In genomic region chr10:126397640-126398382, GRCh38 we compare ENCODE assay signal across 15 cellular contexts. TPM values are rescaled to one million over a fixed set of nuclear protein-coding genes. Genes with fewer than 3 reads are reported as not detected.
DNase-seq lines count a peak whose midpoint lies in the region; ATAC-seq and TF ChIP-seq lines count a peak whose summit lies in the region.
"Had no signal": no experiment of that assay in that cellular context is flagged by ENCODE, and none has a peak within 500 bp of the region (broad histone marks: within the 10 kb centered on the region; RNA-seq: fewer than 3 reads in every experiment).

No MANE protein-coding gene starts in this region.

- 0% methylated on average over 1 of the region's 4 CpGs; no CpG with 5 or more reads in 1 of the 2 experiments for WGBS in IMR-90 (ENCODE audit: extremely low coverage in 2 of 2, insufficient read length in 1 of 2), 2 experiments
- 67 to 73% methylated on average over 4 of the region's 4 CpGs for WGBS in lower leg skin, 2 donors

- H3K27ac ChIP-seq in IMR-90 (ENCODE audit: insufficient read depth, low read length) = peak overlapping the region; percentile 10; the same call in 1 of the 2 replicates
- H3K27ac ChIP-seq: heart left ventricle had no signal

- 0 out of 3 replicates have a peak overlapping the region, but pooled peaks have one; percentile 40 for H2BK15ac ChIP-seq in IMR-90 (ENCODE audit: low read depth, low read length)

- TF ChIP-seq CTCF in IMR-90 (conservative IDR thresholded peaks at IDR 0.05; ENCODE audit: low read depth, low read length) (no peak), lower leg skin (IDR thresholded peaks at IDR 0.05) (no peak)

- POLR2A ChIA-PET in IMR-90 (lab: Charles Lee; ENCODE audit: unreplicated experiment) = no interaction called here
- POLR2A ChIA-PET in activated CD4-positive, alpha-beta T cell treated with anti-CD3 and anti-CD28 coated beads, Interleukin-2, amount 10 ng/mL, durations not matched to agents 7 days and 5 days (lab: Charles Lee) = no interaction called here

- CTCF ChIA-PET in IMR-90 (lab: Yijun Ruan, JAX) = no interaction called here
- CTCF ChIA-PET in activated CD4-positive, alpha-beta T cell treated with anti-CD3 and anti-CD28 coated beads, Interleukin-2, amount 10 ng/mL, durations not matched to agents 7 days and 5 days (lab: Charles Lee) = no interaction called here

- H3K4me1 ChIP-seq in IMR-90 (ENCODE audit: control insufficient read depth, insufficient read depth, low read length) = peaks cover 7% of the 10 kb centered on the region

- peak overlapping the region in 1 of 2 experiments; percentile 43; a peak in 1 of 4 replicates for H4K8ac ChIP-seq in IMR-90 (ENCODE audit: low read depth in 2 of 2, low read length in 2 of 2)

- H2BK5ac ChIP-seq in IMR-90 (ENCODE audit: low read depth, low read length, poor library complexity, severe bottlenecking) = peak overlapping the region; percentile 72

- peaks cover 5% of the 10 kb centered on the region; the same call in 1 of the 2 replicates for H3K9me1 ChIP-seq in IMR-90 (ENCODE audit: insufficient read depth, low read length)

- H3K36me3 Mint-ChIP-seq in activated CD4-positive, alpha-beta T cell treated with anti-CD3 and anti-CD28 coated beads, Interleukin-2, amount 10 ng/mL, durations not matched to agents 7 days and 5 days (ENCODE audit: low read depth) = no peaks in the 10 kb centered on the region
- H3K36me3 Mint-ChIP-seq: CD4-positive, alpha-beta memory T cell had no signal

- peak; percentile 25; the same call in 1 of the 2 replicates for TF ChIP-seq RAD21 in IMR-90 (IDR thresholded peaks at IDR 0.05; ENCODE audit: low read length)

- peak overlapping the region; percentile 66 for H3K4ac ChIP-seq in IMR-90 (ENCODE audit: low read depth, low read length)

- intact Hi-C loops in IMR-90 (cut with micrococcal nuclease) = loop anchor here (5.0 to 10.0 kb wide), 2 partner anchors 59 to 1883 kb away; no protein-coding TSS in a partner anchor
- intact Hi-C loops in lower leg skin (cut with DNase I; ENCODE audit: low total_unique reads) = no loop called here

- H3K4me2 ChIP-seq in IMR-90 (ENCODE audit: low read depth, low read length) = peak overlapping the region; percentile 64

- no peaks in the 10 kb centered on the region for H3K79me1 ChIP-seq in IMR-90 (ENCODE audit: low read depth in 1 of 2, low read length in 2 of 2)

- BruUV-seq in IMR-90 (replicated peaks; lab: Mats Ljungman, UMichigan) = no TSS peak

- H3K36me3 ChIP-seq in IMR-90 (ENCODE audit: control insufficient read depth, insufficient read depth, low read length) = no peaks in the 10 kb centered on the region
- H3K36me3 ChIP-seq: heart left ventricle had no signal

- H3K27me3 ChIP-seq in IMR-90 (ENCODE audit: control insufficient read depth, insufficient read depth, low read length) = no peaks in the 10 kb centered on the region

- no peaks in the 10 kb centered on the region; the same call in 1 of the 2 replicates for H4K20me1 ChIP-seq in IMR-90 (ENCODE audit: insufficient read depth, low read length)

- TF ChIP-seq POLR2A in IMR-90 (IDR thresholded peaks at IDR 0.05; ENCODE audit: low read depth, low read length) = no peak
- no peak for TF ChIP-seq POLR2A in lower leg skin (IDR thresholded peaks at IDR 0.05)

- peaks cover 2% of the 10 kb centered on the region; the same call in 1 of the 2 replicates for H3K9me3 ChIP-seq in IMR-90 (ENCODE audit: control insufficient read depth, insufficient read depth, low read length)
- H3K9me3 ChIP-seq: heart left ventricle had no signal

- ATAC-seq in IMR-90 (ENCODE audit: low read depth) = peak; percentile 97

- in situ Hi-C loops in IMR-90 (cut with MboI; ENCODE audit: low sequenced_read_pairs) = loop anchor here (5.0 kb wide), 1 partner anchor 99 kb away; no protein-coding TSS in a partner anchor

- 0 out of 2 replicates have a peak overlapping the region, but pooled peaks have one; percentile 11 for H3K14ac ChIP-seq in IMR-90 (replicated peaks; ENCODE audit: low read depth, low read length)

- H2AK5ac ChIP-seq in IMR-90 (ENCODE audit: low read depth, low read length) = 0 out of 2 replicates have a peak overlapping the region, but pooled peaks have one; percentile 19

- peak overlapping the region; percentile 50 for H2BK120ac ChIP-seq in IMR-90 (ENCODE audit: low read depth, low read length)

- no peak overlapping the region for H3K9ac ChIP-seq in IMR-90 (ENCODE audit: low read depth, low read length)

- H3K27ac Mint-ChIP-seq in activated CD4-positive, alpha-beta T cell treated with anti-CD3 and anti-CD28 coated beads, Interleukin-2, amount 10 ng/mL, durations not matched to agents 7 days and 5 days = no peak overlapping the region

- DNase-seq in AG08396 (ENCODE audit: low spot score) (peak; percentile 87), IMR-90 (peak; percentile 98), brain pericyte (ENCODE audit: low read depth, low spot score) (peak; percentile 65), kidney tubule cell (ENCODE audit: low spot score) (peak; percentile 98), mesenteric fat pad (ENCODE audit: low spot score) (no peak), lower leg skin (ENCODE audit: low spot score in 2 of 2) (no peak), amygdala (lab: John Stamatoyannopoulos, UW) (no peak)
- DNase-seq in activated CD4-positive, alpha-beta T cell treated with anti-CD3 and anti-CD28 coated beads, Interleukin-2, amount 10 ng/mL, durations not matched to agents 7 days and 5 days = no peak
- DNase-seq: activated CD8-positive, alpha-beta memory T cell treated with anti-CD3 and anti-CD28 coated beads, Interleukin-2, amount 50 U/mL, for 48 hours; CD4-positive, alpha-beta memory T cell; central memory CD4-positive, alpha-beta T cell; heart left ventricle; NCI-H82; stimulated activated CD4-positive, alpha-beta T cell treated with anti-CD3 and anti-CD28 coated beads, Interleukin-15, amount 100 ng/mL, for 24 hours; stimulated activated naive CD4-positive, alpha-beta T cell treated with Interleukin-2 at 50 U/mL for 16 hours had no signal

- no peak overlapping the region for H3K4me3 Mint-ChIP-seq in activated CD4-positive, alpha-beta T cell treated with anti-CD3 and anti-CD28 coated beads, Interleukin-2, amount 10 ng/mL, durations not matched to agents 7 days and 5 days

- H3K23ac ChIP-seq in IMR-90 (ENCODE audit: low read depth, low read length) = no peak overlapping the region; the same call in 1 of the 2 replicates

- H2AFZ ChIP-seq in IMR-90 (replicated peaks; ENCODE audit: low read length, poor library complexity) = peak overlapping the region; percentile 8

- 0 out of 2 replicates have a peak overlapping the region, but pooled peaks have one; percentile 7 for H3K56ac ChIP-seq in IMR-90 (ENCODE audit: extremely low read depth, insufficient read depth, low read length)

- no peak overlapping the region for H4K91ac ChIP-seq in IMR-90 (ENCODE audit: insufficient read depth, low read depth, low read length)

- dilution Hi-C loops in IMR-90 (cut with HindIII; ENCODE audit: low sequenced_read_pairs, unreplicated experiment) = no loop called here

- no peaks in the 10 kb centered on the region for H3K27me3 Mint-ChIP-seq in activated CD4-positive, alpha-beta T cell treated with anti-CD3 and anti-CD28 coated beads, Interleukin-2, amount 10 ng/mL, durations not matched to agents 7 days and 5 days
- H3K27me3 Mint-ChIP-seq: CD4-positive, alpha-beta memory T cell had no signal

- H2AK9ac ChIP-seq in IMR-90 (replicated peaks; ENCODE audit: low read depth, low read length, poor library complexity) = no peak overlapping the region

- H3K18ac ChIP-seq in IMR-90 (ENCODE audit: low read depth, low read length) = peak overlapping the region; percentile 8; the same call in 1 of the 2 replicates

- H3K4me3 ChIP-seq in IMR-90 (ENCODE audit: insufficient read depth, low read depth, low read length) (no peak overlapping the region), lower leg skin (ENCODE audit: low read depth, poor library complexity, severe bottlenecking) (no peak overlapping the region)
- H3K4me3 ChIP-seq: heart left ventricle had no signal

- H2BK20ac ChIP-seq in IMR-90 (ENCODE audit: low read depth, low read length) = peak overlapping the region; percentile 60

- H3K9me3 Mint-ChIP-seq in activated CD4-positive, alpha-beta T cell treated with anti-CD3 and anti-CD28 coated beads, Interleukin-2, amount 10 ng/mL, durations not matched to agents 7 days and 5 days = no peaks in the 10 kb centered on the region

- no peak overlapping the region for H4K5ac ChIP-seq in IMR-90 (ENCODE audit: low read depth, low read length)

- H3K4me1 Mint-ChIP-seq in activated CD4-positive, alpha-beta T cell treated with anti-CD3 and anti-CD28 coated beads, Interleukin-2, amount 10 ng/mL, durations not matched to agents 7 days and 5 days = no peaks in the 10 kb centered on the region

TF ChIP-seq in IMR-90, 13 proteins besides CTCF, POLR2A, EP300 and RAD21 (continues in another document):
- TF ChIP-seq MAFK (IDR thresholded peaks at IDR 0.05; ENCODE audit: low read depth, low read length) (peak; percentile 52; the same call in 1 of the 2 replicates), RFX5 (IDR thresholded peaks at IDR 0.05; ENCODE audit: low read depth, low read length) (no peak), NFE2L2 (IDR thresholded peaks at IDR 0.05; ENCODE audit: low read depth, low read length) (peak; percentile 80), MAZ (IDR thresholded peaks at IDR 0.05; ENCODE audit: borderline replicate concordance, low read depth, low read length) (peak; percentile 76; the same call in 1 of the 2 replicates), MXI1 (IDR thresholded peaks at IDR 0.05; ENCODE audit: borderline replicate concordance, low read depth, low read length) (no peak), BHLHE40 (IDR thresholded peaks at IDR 0.05; ENCODE audit: low read depth, low read length) (no peak; the same call in none of the 2 replicates)
- TF ChIP-seq, protein P1, sequence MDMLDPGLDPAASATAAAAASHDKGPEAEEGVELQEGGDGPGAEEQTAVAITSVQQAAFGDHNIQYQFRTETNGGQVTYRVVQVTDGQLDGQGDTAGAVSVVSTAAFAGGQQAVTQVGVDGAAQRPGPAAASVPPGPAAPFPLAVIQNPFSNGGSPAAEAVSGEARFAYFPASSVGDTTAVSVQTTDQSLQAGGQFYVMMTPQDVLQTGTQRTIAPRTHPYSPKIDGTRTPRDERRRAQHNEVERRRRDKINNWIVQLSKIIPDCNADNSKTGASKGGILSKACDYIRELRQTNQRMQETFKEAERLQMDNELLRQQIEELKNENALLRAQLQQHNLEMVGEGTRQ (IDR thresholded peaks at IDR 0.05; ENCODE audit: low read depth, low read length) = no peak; the same call in 1 of the 2 replicates

RNA-seq across cellular contexts. Expression of gene ADAM12, which starts 9.5 kb away (rescaled TPM):
- total RNA-seq in IMR-90 (2012; rRNA removed) (9.7 and 10.2 TPM in 2 replicates), mesenteric fat pad (77.9 TPM), lower leg skin (1 to 10 TPM in 1 of 4 donors, under 1 TPM in 2, not detected in 1; 0.26 to 1.6 (median 0.47) TPM)
- polyA plus RNA-seq in IMR-90 (2012; rRNA removed) = 7.1 and 9.6 TPM in 2 replicates
- 4.1 and 4.5 TPM in 2 replicates for polyA plus RNA-seq in IMR-90 (2012; cell fraction: cytosol; rRNA removed)
- 6.7 and 11.2 TPM in 2 replicates for polyA plus RNA-seq in IMR-90 (2012; cell fraction: nucleus; rRNA removed; ENCODE audit: low replicate concordance)
- total RNA-seq in activated CD4-positive, alpha-beta T cell treated with anti-CD3 and anti-CD28 coated beads, Interleukin-2, amount 10 ng/mL, durations not matched to agents 7 days and 5 days = under 1 TPM; 0.45 to 0.65 TPM

Comparison
In these comparisons a context has a peak if more than half of its experiments do, and no peak if none do; other contexts are left out.
1. DNase-seq: peak in AG08396 (single experiment), IMR-90 (single experiment), brain pericyte (single experiment) and kidney tubule cell (single experiment); none in mesenteric fat pad (single experiment), lower leg skin (0 of 2), amygdala (0 of 56) and activated CD4-positive, alpha-beta T cell treated with anti-CD3 and anti-CD28 coated beads, Interleukin-2, amount 10 ng/mL, durations not matched to agents 7 days and 5 days (single experiment).